ENCODE assay signal across 14 cellular contexts in genomic region chr16:29761280-29761651, GRCh38. TPM values are rescaled to one million over a fixed set of nuclear protein-coding genes. Genes with fewer than 3 reads are reported as not detected.
DNase-seq lines count a peak whose midpoint lies in the region; ATAC-seq, FAIRE-seq and TF ChIP-seq lines count a peak whose summit lies in the region.
"Not testable (repeated sequence)": the region's sequence is repeated elsewhere in the genome, so short reads cannot be mapped to it uniquely, and the experiment has no call there.
"Had no signal": no experiment of that assay in that cellular context is flagged by ENCODE, and none has a peak within 500 bp of the region (broad histone marks: within the 10 kb centered on the region; RNA-seq: fewer than 3 reads in every experiment).

No MANE protein-coding gene starts in this region.

- H3K4me2 ChIP-seq in K562 (ENCODE audit: insufficient read depth, low read length); parathyroid adenoma (ENCODE audit: low read length): not testable (repeated sequence)
- H3K4me2 ChIP-seq in hepatocyte = peak overlapping the region; percentile 60

- not testable (repeated sequence) for H3K9me1 ChIP-seq in K562 (ENCODE audit: control insufficient read depth, insufficient read depth, low read length)

- not testable (repeated sequence) for H3K27ac ChIP-seq in K562 (ENCODE audit: extremely low read depth, low read depth, low read length)
- H3K27ac ChIP-seq in hepatocyte = peak overlapping the region; percentile 71
- peak overlapping the region in 2 of 3 donors; percentile 50 to 51 for H3K27ac ChIP-seq in right lobe of liver
- peak overlapping the region; percentile 85 for H3K27ac ChIP-seq in parathyroid adenoma
- peak overlapping the region in 3 of 4 donors; percentile 43 to 79 (median 53) for H3K27ac ChIP-seq in transverse colon

- POLR2A ChIA-PET in K562 (lab: Yijun Ruan, JAX) = interaction anchor here (1.4 kb wide), 1 partner anchor 29 kb away, joined by 3 read pairs; the partner anchor contains the start of gene KIF22

- peaks cover 6 to 11% of the 10 kb centered on the region in 2 experiments for H3K4me1 ChIP-seq in K562 (replicated peaks in 1 of 2; ENCODE audit: control insufficient read depth in 2 of 2, insufficient read depth in 2 of 2, low read length in 2 of 2)
- peaks cover 25% of the 10 kb centered on the region for H3K4me1 ChIP-seq in hepatocyte (ENCODE audit: insufficient read depth)
- peaks cover 0 to 55% (median 15%) of the 10 kb centered on the region in 4 donors for H3K4me1 ChIP-seq in right lobe of liver
- peaks cover 31% of the 10 kb centered on the region for H3K4me1 ChIP-seq in parathyroid adenoma
- H3K4me1 ChIP-seq in transverse colon = peaks cover 0 to 58% (median 19%) of the 10 kb centered on the region in 4 donors

- 21% methylated on average over 2 of the region's 8 CpGs for WGBS in K562 (ENCODE audit: insufficient coverage, low coverage, missing lambda C conversion rate)
- WGBS in hepatocyte (ENCODE audit: low lambda C conversion rate, missing lambda C conversion rate) = 65% methylated on average over 7 of the region's 8 CpGs
- 36% methylated on average over 8 of the region's 8 CpGs for WGBS in right lobe of liver (ENCODE audit: insufficient coverage, low coverage, low lambda C conversion rate, missing lambda C conversion rate)
- WGBS in transverse colon (ENCODE audit: low coverage in 1 of 2), 2 donors = 47% methylated on average over 8 of the region's 8 CpGs; no CpG with 5 or more reads in 1 of the 2 donors

- intact Hi-C loops in K562 (cut with micrococcal nuclease); right lobe of liver (cut with DNase I); transverse colon (cut with DNase I; ENCODE audit: low total_unique reads): not testable (repeated sequence)

- H3K9me2 ChIP-seq in hepatocyte (replicated peaks; ENCODE audit: insufficient read depth) = not testable (repeated sequence)

- H3K27me3 ChIP-seq in K562 (ENCODE audit: control insufficient read depth in 2 of 2, insufficient read depth in 2 of 2, low read length in 2 of 2); hepatocyte; right lobe of liver; parathyroid adenoma (ENCODE audit: control insufficient read depth, insufficient read depth, low read length); transverse colon: not testable (repeated sequence)

- TF ChIP-seq POLR2A in K562 (conservative IDR thresholded peaks at IDR 0.05); right lobe of liver (IDR thresholded peaks at IDR 0.05); transverse colon (IDR thresholded peaks at IDR 0.05): not testable (repeated sequence)

- not testable (repeated sequence) for H3K79me2 ChIP-seq in K562 (ENCODE audit: control insufficient read depth, insufficient read depth, low read length); hepatocyte; parathyroid adenoma

- CTCF ChIA-PET in K562 (lab: Yijun Ruan, JAX; ENCODE audit: low intra/inter-chr PET ratio) = not testable (repeated sequence)

- not testable (repeated sequence) for TF ChIP-seq CTCF in K562 (IDR thresholded peaks at IDR 0.05 in 2 of 3, conservative IDR thresholded peaks at IDR 0.05 in 1 of 3; ENCODE audit: insufficient read depth in 2 of 3, low read depth in 1 of 3, low read length in 3 of 3); hepatocyte (IDR thresholded peaks at IDR 0.05; ENCODE audit: poor library complexity); right lobe of liver (IDR thresholded peaks at IDR 0.05); parathyroid adenoma (IDR thresholded peaks at IDR 0.05); transverse colon (IDR thresholded peaks at IDR 0.05)

- H3K36me3 ChIP-seq in K562 (ENCODE audit: control insufficient read depth, insufficient read depth, low read length); hepatocyte (replicated peaks; ENCODE audit: insufficient read depth, low read depth); right lobe of liver; parathyroid adenoma (ENCODE audit: control insufficient read depth, insufficient read depth, low read length); transverse colon: not testable (repeated sequence)

- in situ Hi-C loops in K562 (cut with MboI); transverse colon (cut with MboI; ENCODE audit: low pct_ligation_motif_present in 1 of 4, low pct_unique_long_range_greater_than_20kb in 1 of 4, low sequenced_read_pairs in 3 of 4): not testable (repeated sequence)

- TF ChIP-seq RAD21 in K562 (CRISPR knock-in tag; conservative IDR thresholded peaks at IDR 0.05 in 1 of 2, IDR thresholded peaks at IDR 0.05 in 1 of 2) = not testable (repeated sequence)

- not testable (repeated sequence) for H3K9ac ChIP-seq in K562 (ENCODE audit: insufficient read depth in 1 of 2, low read depth in 2 of 2, low read length in 2 of 2); parathyroid adenoma

- FAIRE-seq in K562 (lab: Jason Lieb, UNC) = not testable (repeated sequence)

- not testable (repeated sequence) for TF ChIP-seq EP300 in K562 (IDR thresholded peaks at IDR 0.05; ENCODE audit: low read length); transverse colon (IDR thresholded peaks at IDR 0.05; ENCODE audit: low read depth)

- peak overlapping the region; percentile 59; the same call in 1 of the 2 replicates for H2AFZ ChIP-seq in K562 (ENCODE audit: low read depth, low read length)
- H2AFZ ChIP-seq in hepatocyte = not testable (repeated sequence)
- peak overlapping the region; percentile 65 for H2AFZ ChIP-seq in parathyroid adenoma

- DNase-seq in MV-4-11 (lab: John Stamatoyannopoulos, UW) = peak; percentile 34
- not testable (repeated sequence) for DNase-seq in K562 (ENCODE audit: extremely low read depth in 1 of 4, low spot score in 3 of 4); hepatocyte (ENCODE audit: low spot score); right lobe of liver; transverse colon

- ATAC-seq in K562, right lobe of liver: not testable (repeated sequence)

- H3K9me3 ChIP-seq in K562 (replicated peaks; ENCODE audit: control insufficient read depth, insufficient read depth, low read depth, low read length); hepatocyte (ENCODE audit: low read depth); right lobe of liver; parathyroid adenoma (ENCODE audit: control insufficient read depth, low read length); transverse colon: not testable (repeated sequence)

- not testable (repeated sequence) for BruUV-seq in K562 (replicated peaks; lab: Mats Ljungman, UMichigan)

- H3K4me3 ChIP-seq in K562; hepatocyte; parathyroid adenoma (ENCODE audit: low read depth, low read length); transverse colon: not testable (repeated sequence)
- H3K4me3 ChIP-seq in right lobe of liver = peak overlapping the region in 1 of 3 donors; percentile 5

- H4K20me1 ChIP-seq in K562 (replicated peaks; ENCODE audit: control insufficient read depth, insufficient read depth, low read length); hepatocyte (ENCODE audit: insufficient read depth, poor library complexity, severe bottlenecking): not testable (repeated sequence)

RNA-seq across cellular contexts. Expression of gene C16orf54, which starts 15.5 kb away (rescaled TPM):
- not detected in 2 replicates for total RNA-seq in K562 (2011; cell fraction: chromatin; rRNA removed; ENCODE audit: low replicate concordance)
- not detected in 2 replicates for total RNA-seq in K562 (2011; cell fraction: nucleolus; rRNA removed)
- total RNA-seq in K562 (2011; cell fraction: nucleoplasm; rRNA removed) = not detected in 2 replicates
- total RNA-seq in K562 (2014; rRNA removed) (not detected in 2 replicates), K562 (2014; rRNA removed; fragmentation: Illumina TruSeq; extraction: Trizol) (not detected in 2 replicates), K562 (2015; rRNA removed; fragmentation: Illumina TruSeq; extraction: Trizol) (not detected in 2 replicates), K562 (2021) (0.09 TPM in 1 of 2 replicates, not detected in the other), hepatocyte (0.10 TPM in 1 of 2 replicates, not detected in the other), right lobe of liver (1 to 10 TPM in 1 of 6 experiments, under 1 TPM in 5; 0.40 to 1.2 (median 0.66) TPM), transverse colon (1 to 10 TPM in 3 of 4 donors, not detected in 1; 3.0 to 8.2 (median 3.8) TPM)
- polyA plus RNA-seq in K562 (2011; rRNA removed) (not detected in 2 replicates), K562 (2014; fragmentation: Illumina TruSeq; extraction: Trizol) (not detected in 2 replicates), K562 (2014; fragmentation: Nextera tagmentation; extraction: Ambion mirVana) (not detected), K562 (2014; rRNA removed) (not detected in 2 replicates), hepatocyte (0.16 and 0.52 TPM in 2 replicates)
- not detected in 2 replicates for polyA plus RNA-seq in K562 (2011; cell fraction: cytosol; rRNA removed)
- polyA plus RNA-seq in K562 (2011; cell fraction: nucleus; rRNA removed) = not detected in 2 replicates
- not detected in 2 replicates for polyA plus RNA-seq in K562 (2012)
- polyA minus RNA-seq in K562 (2011; rRNA and poly(A)+ RNA removed) = not detected in 2 replicates
- not detected in 2 replicates for polyA minus RNA-seq in K562 (2011; cell fraction: cytosol; rRNA and poly(A)+ RNA removed)
- not detected in 2 replicates for polyA minus RNA-seq in K562 (2011; cell fraction: nucleus; rRNA and poly(A)+ RNA removed)
- total RNA-seq: G401, H1, H9 had no signal
- polyA plus RNA-seq: H1 had no signal

RNA-seq across cellular contexts. Expression of gene ZG16, which starts 16.8 kb away (rescaled TPM):
- not detected in 2 replicates for total RNA-seq in K562 (2011; cell fraction: chromatin; rRNA removed; ENCODE audit: low replicate concordance)
- not detected in 2 replicates for total RNA-seq in K562 (2011; cell fraction: nucleolus; rRNA removed)
- total RNA-seq in K562 (2011; cell fraction: nucleoplasm; rRNA removed) = not detected in 2 replicates
- not detected in 2 replicates for total RNA-seq in K562 (2014; rRNA removed)
- not detected in 2 replicates for total RNA-seq in K562 (2014; rRNA removed; fragmentation: Illumina TruSeq; extraction: Trizol)
- total RNA-seq in K562 (2015; rRNA removed; fragmentation: Illumina TruSeq; extraction: Trizol) = not detected in 2 replicates
- total RNA-seq in K562 (2021) = 0.04 TPM in 1 of 2 replicates, not detected in the other
- not detected in 2 replicates for polyA plus RNA-seq in K562 (2011; rRNA removed)
- polyA plus RNA-seq in K562 (2011; cell fraction: cytosol; rRNA removed) = not detected in 2 replicates
- polyA plus RNA-seq in K562 (2011; cell fraction: nucleus; rRNA removed) = not detected in 2 replicates
- polyA plus RNA-seq in K562 (2012) = not detected in 2 replicates
- not detected in 2 replicates for polyA plus RNA-seq in K562 (2014; fragmentation: Illumina TruSeq; extraction: Trizol)
- polyA plus RNA-seq in K562 (2014; fragmentation: Nextera tagmentation; extraction: Ambion mirVana) = not detected
- polyA plus RNA-seq in K562 (2014; rRNA removed) = not detected in 2 replicates
- not detected in 2 replicates for polyA minus RNA-seq in K562 (2011; rRNA and poly(A)+ RNA removed)
- not detected in 2 replicates for polyA minus RNA-seq in K562 (2011; cell fraction: cytosol; rRNA and poly(A)+ RNA removed)
- not detected in 2 replicates for polyA minus RNA-seq in K562 (2011; cell fraction: nucleus; rRNA and poly(A)+ RNA removed)
- total RNA-seq in hepatocyte = 2.1 and 3.0 TPM in 2 replicates
- 1.9 and 2.7 TPM in 2 replicates for polyA plus RNA-seq in hepatocyte
- 1 to 10 TPM in 4 of 6 experiments, under 1 TPM in 2; 0.06 to 3.1 (median 1.1) TPM for total RNA-seq in right lobe of liver
- total RNA-seq in transverse colon = 1,000 to 10,000 TPM in 1 of 4 donors, 100 to 1,000 TPM in 1, 10 to 100 TPM in 2; 73.4 to 1,268 (median 104) TPM
- total RNA-seq: A172; B cell; CD8-positive, alpha-beta T cell; G401; GM12878; H1; H9 had no signal
- polyA plus RNA-seq: GM12878, H1, IgD-negative memory B cell had no signal

RNA-seq across cellular contexts. Expression of gene KIF22, which starts 29.3 kb away (rescaled TPM):
- 212 and 457 TPM in 2 replicates for total RNA-seq in K562 (2011; cell fraction: chromatin; rRNA removed; ENCODE audit: low replicate concordance)
- 330 and 338 TPM in 2 replicates for total RNA-seq in K562 (2011; cell fraction: nucleolus; rRNA removed)
- total RNA-seq in K562 (2011; cell fraction: nucleoplasm; rRNA removed) = 225 and 251 TPM in 2 replicates
- 131 and 146 TPM in 2 replicates for total RNA-seq in K562 (2014; rRNA removed)
- 84.2 and 106 TPM in 2 replicates for total RNA-seq in K562 (2014; rRNA removed; fragmentation: Illumina TruSeq; extraction: Trizol)
- total RNA-seq in K562 (2015; rRNA removed; fragmentation: Illumina TruSeq; extraction: Trizol) = 115 and 117 TPM in 2 replicates
- total RNA-seq in K562 (2021) = 146 and 156 TPM in 2 replicates
- 232 and 251 TPM in 2 replicates for polyA plus RNA-seq in K562 (2011; rRNA removed)
- 202 and 227 TPM in 2 replicates for polyA plus RNA-seq in K562 (2011; cell fraction: cytosol; rRNA removed)
- polyA plus RNA-seq in K562 (2011; cell fraction: nucleus; rRNA removed) = 549 and 656 TPM in 2 replicates
- 111 and 163 TPM in 2 replicates for polyA plus RNA-seq in K562 (2012)
- polyA plus RNA-seq in K562 (2014; fragmentation: Illumina TruSeq; extraction: Trizol) = 144 and 171 TPM in 2 replicates
- polyA plus RNA-seq in K562 (2014; fragmentation: Nextera tagmentation; extraction: Ambion mirVana) = 10 to 100 TPM in 1 of 2 experiments, 1 to 10 TPM in 1; 8.7 to 18.2 TPM
- 180 and 185 TPM in 2 replicates for polyA plus RNA-seq in K562 (2014; rRNA removed)
- polyA minus RNA-seq in K562 (2011; rRNA and poly(A)+ RNA removed) = 154 and 186 TPM in 2 replicates
- 92.9 and 122 TPM in 2 replicates for polyA minus RNA-seq in K562 (2011; cell fraction: cytosol; rRNA and poly(A)+ RNA removed)
- polyA minus RNA-seq in K562 (2011; cell fraction: nucleus; rRNA and poly(A)+ RNA removed) = 267 and 269 TPM in 2 replicates
- 42.6 and 43.3 TPM in 2 replicates for total RNA-seq in hepatocyte
- polyA plus RNA-seq in hepatocyte = 42.5 and 44.5 TPM in 2 replicates
- 10 to 100 TPM in 5 of 6 experiments, 1 to 10 TPM in 1; 9.8 to 27.1 (median 24.7) TPM for total RNA-seq in right lobe of liver
- total RNA-seq in transverse colon = 100 to 1,000 TPM in 1 of 4 donors, 10 to 100 TPM in 3; 37.6 to 159 (median 59.5) TPM

RNA-seq across cellular contexts. Expression of gene MAZ, which starts 45.1 kb away (rescaled TPM):
- total RNA-seq in K562 (2011; cell fraction: chromatin; rRNA removed; ENCODE audit: low replicate concordance) = 95.3 and 227 TPM in 2 replicates
- 242 and 255 TPM in 2 replicates for total RNA-seq in K562 (2011; cell fraction: nucleolus; rRNA removed)
- 165 and 167 TPM in 2 replicates for total RNA-seq in K562 (2011; cell fraction: nucleoplasm; rRNA removed)
- total RNA-seq in K562 (2014; rRNA removed) (414 and 504 TPM in 2 replicates), K562 (2014; rRNA removed; fragmentation: Illumina TruSeq; extraction: Trizol) (196 and 250 TPM in 2 replicates), K562 (2015; rRNA removed; fragmentation: Illumina TruSeq; extraction: Trizol) (378 and 386 TPM in 2 replicates), K562 (2021) (518 and 532 TPM in 2 replicates), hepatocyte (123 and 132 TPM in 2 replicates), right lobe of liver (100 to 1,000 TPM in 1 of 6 experiments, 10 to 100 TPM in 5; 42.9 to 106 (median 60.7) TPM), transverse colon (100 to 1,000 TPM; 170 to 292 (median 233) TPM)
- polyA plus RNA-seq in K562 (2011; rRNA removed) (216 and 275 TPM in 2 replicates), K562 (2014; fragmentation: Illumina TruSeq; extraction: Trizol) (420 and 592 TPM in 2 replicates), K562 (2014; fragmentation: Nextera tagmentation; extraction: Ambion mirVana) (10 to 100 TPM; 45.4 to 59.3 TPM), K562 (2014; rRNA removed) (225 and 259 TPM in 2 replicates), hepatocyte (190 and 192 TPM in 2 replicates)
- polyA plus RNA-seq in K562 (2011; cell fraction: cytosol; rRNA removed) = 302 and 460 TPM in 2 replicates
- polyA plus RNA-seq in K562 (2011; cell fraction: nucleus; rRNA removed) = 274 and 319 TPM in 2 replicates
- polyA plus RNA-seq in K562 (2012) = 576 and 597 TPM in 2 replicates
- polyA minus RNA-seq in K562 (2011; rRNA and poly(A)+ RNA removed) = 238 and 356 TPM in 2 replicates
- polyA minus RNA-seq in K562 (2011; cell fraction: cytosol; rRNA and poly(A)+ RNA removed) = 360 and 377 TPM in 2 replicates
- 72.8 and 95.2 TPM in 2 replicates for polyA minus RNA-seq in K562 (2011; cell fraction: nucleus; rRNA and poly(A)+ RNA removed)

RNA-seq across cellular contexts. Expression of gene PRRT2, which starts 50.7 kb away (rescaled TPM):
- total RNA-seq in K562 (2011; cell fraction: chromatin; rRNA removed; ENCODE audit: low replicate concordance) = 2.5 and 4.2 TPM in 2 replicates
- total RNA-seq in K562 (2011; cell fraction: nucleolus; rRNA removed) = 1.7 and 2.8 TPM in 2 replicates
- 2.1 and 6.5 TPM in 2 replicates for total RNA-seq in K562 (2011; cell fraction: nucleoplasm; rRNA removed)
- total RNA-seq in K562 (2014; rRNA removed) = 0.16 and 0.27 TPM in 2 replicates
- 0.11 TPM in 1 of 2 replicates, not detected in the other for total RNA-seq in K562 (2014; rRNA removed; fragmentation: Illumina TruSeq; extraction: Trizol)
- total RNA-seq in K562 (2015; rRNA removed; fragmentation: Illumina TruSeq; extraction: Trizol) = 0.25 and 0.38 TPM in 2 replicates
- 0.69 and 1.2 TPM in 2 replicates for total RNA-seq in K562 (2021)
- polyA plus RNA-seq in K562 (2011; rRNA removed) = 0.42 and 0.96 TPM in 2 replicates
- polyA plus RNA-seq in K562 (2011; cell fraction: cytosol; rRNA removed) = 0.48 and 0.60 TPM in 2 replicates
- polyA plus RNA-seq in K562 (2011; cell fraction: nucleus; rRNA removed) = 9.4 and 12.9 TPM in 2 replicates
- polyA plus RNA-seq in K562 (2012) = 0.72 and 1.4 TPM in 2 replicates
- 0.28 and 0.46 TPM in 2 replicates for polyA plus RNA-seq in K562 (2014; fragmentation: Illumina TruSeq; extraction: Trizol)
- not detected for polyA plus RNA-seq in K562 (2014; fragmentation: Nextera tagmentation; extraction: Ambion mirVana)
- 0.81 and 1.0 TPM in 2 replicates for polyA plus RNA-seq in K562 (2014; rRNA removed)
- polyA minus RNA-seq in K562 (2011; rRNA and poly(A)+ RNA removed) = 0.25 and 0.30 TPM in 2 replicates
- polyA minus RNA-seq in K562 (2011; cell fraction: cytosol; rRNA and poly(A)+ RNA removed) = not detected in 2 replicates
- 1.3 and 1.6 TPM in 2 replicates for polyA minus RNA-seq in K562 (2011; cell fraction: nucleus; rRNA and poly(A)+ RNA removed)
- 7.0 and 8.0 TPM in 2 replicates for total RNA-seq in hepatocyte
- 11.1 and 23.9 TPM in 2 replicates for polyA plus RNA-seq in hepatocyte
- total RNA-seq in right lobe of liver = under 1 TPM in 4 of 6 experiments, not detected in 2; 0.15 to 0.98 (median 0.51) TPM
- 1 to 10 TPM in 3 of 4 donors, not detected in 1; 1.4 to 6.0 (median 1.9) TPM for total RNA-seq in transverse colon
- polyA plus RNA-seq: IgD-negative memory B cell had no signal

Comparison
In these comparisons a context has a peak if more than half of its experiments do, and no peak if none do; other contexts are left out.
1. RNA of gene ZG16, which starts 16.8 kb away (total RNA-seq): 73.4 to 1,268 TPM in transverse colon; 2.1 to 3.0 TPM in hepatocyte, 0.06 to 3.1 TPM in right lobe of liver and 0.04 TPM in K562; every median in the first group is over 10 times any median in the second.